In the genomic region with DNA sequence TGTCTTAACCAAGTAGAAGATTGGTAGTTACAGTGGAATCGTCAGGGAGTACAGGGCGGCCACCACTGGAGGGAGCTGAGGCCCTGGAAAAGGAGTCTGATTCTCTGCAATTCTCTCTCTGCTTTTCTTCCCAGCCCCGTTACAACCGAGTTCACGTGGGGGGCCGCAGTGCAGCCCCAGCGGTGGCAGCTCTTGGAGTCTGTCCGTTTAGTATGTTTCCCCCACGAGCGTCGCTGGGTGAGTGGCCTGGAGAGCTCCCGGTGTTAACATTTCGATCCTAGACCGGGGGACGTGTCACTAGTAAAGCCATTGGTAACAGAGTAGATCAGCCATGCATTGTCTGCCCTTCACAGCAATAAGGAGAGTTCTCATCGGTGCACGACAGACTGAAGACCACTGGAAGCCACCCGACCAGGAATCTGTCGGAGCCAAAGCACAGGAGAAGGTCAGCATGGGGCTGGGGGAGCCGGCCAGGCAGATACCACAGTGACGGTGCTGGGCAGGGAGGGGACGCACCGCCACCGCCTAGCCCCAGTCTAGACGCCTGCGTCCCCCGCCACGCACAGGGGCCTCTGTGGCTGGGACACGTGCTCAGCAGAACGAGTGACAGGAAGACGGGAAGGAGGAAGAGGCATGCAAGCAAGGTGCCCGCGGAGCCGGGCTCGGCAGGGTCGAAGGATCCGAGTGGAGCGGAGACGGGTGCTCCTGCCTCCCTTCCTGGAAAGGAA, we compare ENCODE assay signal across 1 cellular context.
TF ChIP-seq lines count a peak whose summit lies in the region.

No MANE protein-coding gene starts in this region.

TF ChIP-seq in H1, 55 proteins besides CTCF, POLR2A, EP300 and RAD21:
- 0 out of 2 replicates have a peak, but pooled peaks have one; percentile 4 for TF ChIP-seq POLR2AphosphoS5 (IDR thresholded peaks at IDR 0.05; ENCODE audit: low read depth, low read length)
- TF ChIP-seq TEAD4 (IDR thresholded peaks at IDR 0.05; ENCODE audit: low read depth, low read length) = no peak
